ENCODE assay signal across 27 cellular contexts in genomic region chr6:96186516-96187195, GRCh38.
A peak's percentile ranks its signal among the peaks of the same experiment; 100 is the strongest.
DNase-seq lines count a peak whose midpoint lies in the region; ATAC-seq and TF ChIP-seq lines count a peak whose summit lies in the region.
"Had no signal": no experiment of that assay in that cellular context is flagged by ENCODE, and none has a peak within 500 bp of the region (broad histone marks: within the 10 kb centered on the region; RNA-seq: fewer than 3 reads in every experiment).

No MANE protein-coding gene starts in this region.

- TF ChIP-seq CTCF in PC-9 (conservative IDR thresholded peaks at IDR 0.05) (no peak), smooth muscle cell (IDR thresholded peaks at IDR 0.05; ENCODE audit: borderline replicate concordance, insufficient read depth, poor library complexity, severe bottlenecking) (no peak)

- WGBS in smooth muscle cell (ENCODE audit: low lambda C conversion rate): 35% methylated on average over 2 of the region's 2 CpGs

- POLR2A ChIA-PET in PC-9 (lab: Charles Lee; ENCODE audit: unreplicated experiment): no interaction called here
- POLR2A ChIA-PET in activated CD4-positive, alpha-beta memory T cell treated with anti-CD3 and anti-CD28 coated beads, Interleukin-2, amount 10 ng/mL, durations not matched to agents 7 days and 5 days (lab: Charles Lee): no interaction called here

- H3K27me3 Mint-ChIP-seq in activated CD4-positive, alpha-beta memory T cell treated with anti-CD3 and anti-CD28 coated beads, Interleukin-2, amount 10 ng/mL, durations not matched to agents 7 days and 5 days: no peaks in the 10 kb centered on the region

- peaks cover 17% of the 10 kb centered on the region for H3K4me1 ChIP-seq in PC-9 (replicated peaks; ENCODE audit: insufficient read depth)
- H3K4me1 ChIP-seq in smooth muscle cell (ENCODE audit: low read depth): peaks cover 8% of the 10 kb centered on the region
- H3K4me1 ChIP-seq: BE2C had no signal

- no peak overlapping the region for H3K9ac ChIP-seq in smooth muscle cell (ENCODE audit: low read depth)

- ATAC-seq in GM21786 (IDR thresholded peaks at IDR 0.05; ENCODE audit: unreplicated experiment): no peak
- ATAC-seq: HCT116, HepG2 had no signal

- H3K4me1 Mint-ChIP-seq in activated CD4-positive, alpha-beta memory T cell treated with anti-CD3 and anti-CD28 coated beads, Interleukin-2, amount 10 ng/mL, durations not matched to agents 7 days and 5 days: no peaks in the 10 kb centered on the region
- H3K4me1 Mint-ChIP-seq: CD14-positive monocyte; CD8-positive, alpha-beta memory T cell had no signal

- H2AFZ ChIP-seq in PC-9 (no peak overlapping the region), smooth muscle cell (ENCODE audit: low read depth) (no peak overlapping the region)

- H3F3A ChIP-seq in PC-9 (ENCODE audit: insufficient read depth, low read depth) (peaks cover 8% of the 10 kb centered on the region; the same call in 1 of the 2 replicates), smooth muscle cell (ENCODE audit: low read depth) (no peaks in the 10 kb centered on the region)

- H3K79me2 ChIP-seq in PC-9 (ENCODE audit: low read depth) (no peaks in the 10 kb centered on the region), smooth muscle cell (ENCODE audit: low read depth) (no peaks in the 10 kb centered on the region)

- no peaks in the 10 kb centered on the region for H3K36me3 ChIP-seq in PC-9 (ENCODE audit: low read depth)
- no peaks in the 10 kb centered on the region for H3K36me3 ChIP-seq in smooth muscle cell (ENCODE audit: low read depth)
- H3K36me3 ChIP-seq: BE2C had no signal

- H3K9me3 ChIP-seq in PC-9 (ENCODE audit: insufficient read depth, low read depth) (no peaks in the 10 kb centered on the region), smooth muscle cell (replicated peaks; ENCODE audit: low read depth) (no peaks in the 10 kb centered on the region)
- H3K9me3 ChIP-seq: BE2C had no signal

- BruUV-seq in PC-9 (replicated peaks; lab: Mats Ljungman, UMichigan): no TSS peak

- H3K4me2 ChIP-seq in PC-9: peak overlapping the region; percentile 10
- peak overlapping the region; percentile 12 for H3K4me2 ChIP-seq in smooth muscle cell

- H3K36me3 Mint-ChIP-seq in activated CD4-positive, alpha-beta memory T cell treated with anti-CD3 and anti-CD28 coated beads, Interleukin-2, amount 10 ng/mL, durations not matched to agents 7 days and 5 days (ENCODE audit: low read depth): no peaks in the 10 kb centered on the region
- H3K36me3 Mint-ChIP-seq: CD14-positive monocyte; CD8-positive, alpha-beta memory T cell had no signal

- no peaks in the 10 kb centered on the region for H3K9me3 Mint-ChIP-seq in activated CD4-positive, alpha-beta memory T cell treated with anti-CD3 and anti-CD28 coated beads, Interleukin-2, amount 10 ng/mL, durations not matched to agents 7 days and 5 days

- H3K27ac Mint-ChIP-seq in activated CD4-positive, alpha-beta memory T cell treated with anti-CD3 and anti-CD28 coated beads, Interleukin-2, amount 10 ng/mL, durations not matched to agents 7 days and 5 days: no peak overlapping the region
- H3K27ac Mint-ChIP-seq: CD14-positive monocyte; CD8-positive, alpha-beta memory T cell had no signal

- H3K27me3 ChIP-seq in PC-9 (ENCODE audit: insufficient read depth, low read depth) (no peaks in the 10 kb centered on the region), smooth muscle cell (ENCODE audit: low read depth) (no peaks in the 10 kb centered on the region)
- H3K27me3 ChIP-seq: BE2C had no signal

- peak overlapping the region; percentile 28; the same call in 1 of the 2 replicates for H3K27ac ChIP-seq in PC-9
- peak overlapping the region; percentile 52 for H3K27ac ChIP-seq in smooth muscle cell (ENCODE audit: low read depth)
- H3K27ac ChIP-seq: 22Rv1, RWPE1 had no signal

- peak; percentile 0 for DNase-seq in NCI-H510A treated with DMSO at 0.1 percent for 48 hours (lab: John Stamatoyannopoulos, UW)
- no peak for DNase-seq in NCI-H510A (lab: John Stamatoyannopoulos, UW)
- DNase-seq in PC-9: peak; percentile 6 to 62
- DNase-seq in left kidney (ENCODE audit: low read depth, low spot score): peak; percentile 11
- no peak for DNase-seq in smooth muscle cell (lab: John Stamatoyannopoulos, UW; ENCODE audit: unreplicated experiment)
- DNase-seq in nucleus accumbens (lab: John Stamatoyannopoulos, UW): no peak
- no peak for DNase-seq in activated CD4-positive, alpha-beta memory T cell treated with anti-CD3 and anti-CD28 coated beads, Interleukin-2, amount 10 ng/mL, durations not matched to agents 7 days and 5 days
- DNase-seq: ACHN; BE2C; CD8-positive, alpha-beta memory T cell; DMS153; DND-41; GOT3; Karpas-422; NCI-H1092; NCI-H1417 treated with DMSO at 0.1 percent for 48 hours; NCI-H1694 treated with DMSO at 0.1 percent for 48 hours; NCI-H2081; NCI-H2227 treated with DMSO at 0.1 percent for 48 hours; NCI-H774; SHP77 had no signal

- no peak overlapping the region for H3K4me3 Mint-ChIP-seq in activated CD4-positive, alpha-beta memory T cell treated with anti-CD3 and anti-CD28 coated beads, Interleukin-2, amount 10 ng/mL, durations not matched to agents 7 days and 5 days
- H3K4me3 Mint-ChIP-seq: CD14-positive monocyte; CD8-positive, alpha-beta memory T cell had no signal

- H4K20me1 ChIP-seq in PC-9 (ENCODE audit: insufficient read depth) (no peaks in the 10 kb centered on the region), smooth muscle cell (ENCODE audit: low read depth) (no peaks in the 10 kb centered on the region)

- CTCF ChIA-PET in PC-9 (lab: Charles Lee): no interaction called here
- CTCF ChIA-PET in activated CD4-positive, alpha-beta memory T cell treated with anti-CD3 and anti-CD28 coated beads, Interleukin-2, amount 10 ng/mL, durations not matched to agents 7 days and 5 days (lab: Charles Lee): no interaction called here

- no peaks in the 10 kb centered on the region for H3K9me2 ChIP-seq in PC-9 (ENCODE audit: insufficient read depth)

- H3K4me3 ChIP-seq in PC-9 (no peak overlapping the region), smooth muscle cell (no peak overlapping the region)

- intact Hi-C loops in PC-9 (cut with micrococcal nuclease; ENCODE audit: unreplicated experiment): no loop called here

Comparison
In these comparisons a context has a peak if more than half of its experiments do, and no peak if none do; other contexts are left out.
1. DNase-seq: peak in NCI-H510A treated with DMSO at 0.1 percent for 48 hours (single experiment), PC-9 (2 of 2) and left kidney (single experiment); none in NCI-H510A (single experiment), smooth muscle cell (single experiment), nucleus accumbens (0 of 56) and activated CD4-positive, alpha-beta memory T cell treated with anti-CD3 and anti-CD28 coated beads, Interleukin-2, amount 10 ng/mL, durations not matched to agents 7 days and 5 days (single experiment).